Comparison of ENCODE assay signal across 13 cellular contexts in the genomic region with DNA sequence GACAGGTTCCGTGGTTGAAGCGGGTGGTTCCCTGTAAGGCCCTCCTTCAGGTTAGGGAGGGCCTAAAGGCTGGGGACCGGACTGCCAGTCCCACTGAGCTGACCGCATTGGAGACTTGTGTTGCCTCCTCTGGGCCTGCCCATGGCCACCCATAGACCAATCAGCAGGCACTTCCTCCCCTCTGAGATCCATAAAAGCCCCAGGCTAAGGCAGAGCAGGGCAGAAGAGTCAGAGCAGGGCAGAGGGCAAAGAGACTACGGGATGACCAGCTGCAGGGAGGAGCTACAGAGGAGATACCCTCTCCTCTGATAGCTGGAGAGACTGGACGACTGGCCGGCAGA.
"Had no signal": no experiment of that assay in that cellular context is flagged by ENCODE, and none has a peak within 500 bp of the region (broad histone marks: within the 10 kb centered on the region; RNA-seq: fewer than 3 reads in every experiment).

No MANE protein-coding gene starts in this region.

- H3K4me1 Mint-ChIP-seq: activated naive CD4-positive, alpha-beta T cell treated with anti-CD3 and anti-CD28 coated beads, Interleukin-2, amount 50 U/mL, for 24 hours; nephron; stimulated activated naive B cell treated with anti-CD40 and anti-IgM and Interleukin-4, amounts not matched to agents 10 μg/mL and 1 μg/mL and 100 μg/mL, for 72 hours had no signal

- ATAC-seq: activated T-cell treated with anti-CD3 and anti-CD28 coated beads, Interleukin-2, amount 50 U/mL, for 72 hours had no signal

- H3K27ac Mint-ChIP-seq: activated naive CD4-positive, alpha-beta T cell treated with anti-CD3 and anti-CD28 coated beads, Interleukin-2, amount 50 U/mL, for 24 hours; activated T-cell treated with anti-CD3 and anti-CD28 coated beads, Interleukin-2, amount 50 U/mL, for 72 hours; mesothelial cell of epicardium; nephron; stimulated activated naive B cell treated with anti-CD40 and anti-IgM and Interleukin-4, amounts not matched to agents 10 μg/mL and 1 μg/mL and 100 μg/mL, for 72 hours had no signal

- DNase-seq: activated CD4-positive, alpha-beta T cell treated with anti-CD3 and anti-CD28 coated beads, Interleukin-2, amount 50 U/mL, for 4 hours; activated gamma-delta T cell; activated T-cell treated with anti-CD3 and anti-CD28 coated beads, Interleukin-2, amount 50 U/mL, for 72 hours; nucleus accumbens; sigmoid colon; stimulated activated CD4-positive, alpha-beta T cell treated with anti-CD3 and anti-CD28 coated beads, Interleukin-4, amount 100 ng/mL, for 24 hours; stimulated activated naive B cell treated with anti-CD40 and anti-IgM and Interleukin-4, amounts not matched to agents 10 μg/mL and 1 μg/mL and 100 μg/mL, for 72 hours; tibial artery; uterus; WERI-Rb-1 had no signal

- H3K27me3 Mint-ChIP-seq: activated naive CD4-positive, alpha-beta T cell treated with anti-CD3 and anti-CD28 coated beads, Interleukin-2, amount 50 U/mL, for 24 hours; stimulated activated naive B cell treated with anti-CD40 and anti-IgM and Interleukin-4, amounts not matched to agents 10 μg/mL and 1 μg/mL and 100 μg/mL, for 72 hours had no signal

- H3K4me3 Mint-ChIP-seq: activated naive CD4-positive, alpha-beta T cell treated with anti-CD3 and anti-CD28 coated beads, Interleukin-2, amount 50 U/mL, for 24 hours; activated T-cell treated with anti-CD3 and anti-CD28 coated beads, Interleukin-2, amount 50 U/mL, for 72 hours; mesothelial cell of epicardium; nephron; stimulated activated naive B cell treated with anti-CD40 and anti-IgM and Interleukin-4, amounts not matched to agents 10 μg/mL and 1 μg/mL and 100 μg/mL, for 72 hours had no signal

- H3K9me3 Mint-ChIP-seq: activated naive CD4-positive, alpha-beta T cell treated with anti-CD3 and anti-CD28 coated beads, Interleukin-2, amount 50 U/mL, for 24 hours; nephron had no signal

- H3K36me3 Mint-ChIP-seq: activated naive CD4-positive, alpha-beta T cell treated with anti-CD3 and anti-CD28 coated beads, Interleukin-2, amount 50 U/mL, for 24 hours; mesothelial cell of epicardium; stimulated activated naive B cell treated with anti-CD40 and anti-IgM and Interleukin-4, amounts not matched to agents 10 μg/mL and 1 μg/mL and 100 μg/mL, for 72 hours had no signal
